Comparison of ENCODE assay signal across 8 cellular contexts in genomic region chr17:77374170-77374936, GRCh38.
DNase-seq lines count a peak whose midpoint lies in the region; TF ChIP-seq lines count a peak whose summit lies in the region.

No MANE protein-coding gene starts in this region.

- H3K79me2 ChIP-seq in neural cell (replicated peaks; ENCODE audit: insufficient read depth, low read length) = peaks cover 24% of the 10 kb centered on the region

- H3K9me3 ChIP-seq in NT2/D1 (ENCODE audit: insufficient read depth, low read length) (no peaks in the 10 kb centered on the region), neural cell (ENCODE audit: low read length) (no peaks in the 10 kb centered on the region)

- DNase-seq in GM13977 (ENCODE audit: low spot score) = peak; percentile 89
- DNase-seq in NT2/D1 (ENCODE audit: low read depth, low spot score) = peak; percentile 78
- DNase-seq in activated naive CD4-positive, alpha-beta T cell treated with Interleukin-2 at 50 U/mL for 16 hours = peak; percentile 74
- peak; percentile 92 for DNase-seq in fibroblast of villous mesenchyme (ENCODE audit: low read depth)
- DNase-seq in superior temporal gyrus (ENCODE audit: extremely low spot score) = peak; percentile 50
- DNase-seq in GF-D8 (lab: John Stamatoyannopoulos, UW) = no peak
- no peak for DNase-seq in RPMI8226

- H3K27ac ChIP-seq in neural cell (ENCODE audit: low read length) = no peak overlapping the region

- H3K9me2 ChIP-seq in neural cell (ENCODE audit: insufficient read depth, low read length) = no peaks in the 10 kb centered on the region

- TF ChIP-seq CTCF in GM13977 (IDR thresholded peaks at IDR 0.05; ENCODE audit: extremely low read depth, insufficient read depth, missing control alignments) (peak; percentile 36), fibroblast of villous mesenchyme (IDR thresholded peaks at IDR 0.05; ENCODE audit: insufficient read depth, low read depth, low read length) (peak; percentile 46), neural cell (IDR thresholded peaks at IDR 0.05; ENCODE audit: poor library complexity, severe bottlenecking) (no peak)

- peaks cover 63% of the 10 kb centered on the region for H3K4me1 ChIP-seq in NT2/D1 (ENCODE audit: insufficient read depth, insufficient read length)

- TF ChIP-seq EP300 in neural cell (conservative IDR thresholded peaks at IDR 0.05; ENCODE audit: poor library complexity, severe bottlenecking) = no peak

- in situ Hi-C loops in GM13977 (cut with MboI; ENCODE audit: low pct_unique_long_range_greater_than_20kb, low sequenced_read_pairs, unreplicated experiment) = no loop called here

- TF ChIP-seq RAD21 in neural cell (conservative IDR thresholded peaks at IDR 0.05) = no peak

- H3K4me2 ChIP-seq in neural cell (ENCODE audit: low read length) = peak overlapping the region; percentile 25

- H3K27me3 ChIP-seq in NT2/D1 (ENCODE audit: insufficient read depth, insufficient read length) = no peaks in the 10 kb centered on the region
- peaks cover 3% of the 10 kb centered on the region for H3K27me3 ChIP-seq in neural cell (ENCODE audit: insufficient read depth, low read depth, low read length)

- peak overlapping the region; percentile 98 for H3K4me3 ChIP-seq in NT2/D1 (ENCODE audit: insufficient read length, low read depth)
- H3K4me3 ChIP-seq in fibroblast of villous mesenchyme (ENCODE audit: low read depth, low read length) = peak overlapping the region; percentile 78
- H3K4me3 ChIP-seq in neural cell (ENCODE audit: low read length) = peak overlapping the region; percentile 76

- H3K9ac ChIP-seq in NT2/D1 (ENCODE audit: insufficient read length, low read depth) = peak overlapping the region; percentile 96
- H3K9ac ChIP-seq in neural cell (ENCODE audit: low read length) = peak overlapping the region; percentile 67

- H2AFZ ChIP-seq in neural cell (ENCODE audit: low read depth, low read length) = no peak overlapping the region

- no peaks in the 10 kb centered on the region for H3F3A ChIP-seq in neural cell (ENCODE audit: insufficient read depth, low read length, poor library complexity, severe bottlenecking)

- no peaks in the 10 kb centered on the region for H4K20me1 ChIP-seq in neural cell (ENCODE audit: insufficient read depth)

- peaks cover 13% of the 10 kb centered on the region for H3K36me3 ChIP-seq in NT2/D1 (ENCODE audit: insufficient read depth, insufficient read length, low read length)
- no peaks in the 10 kb centered on the region for H3K36me3 ChIP-seq in neural cell (ENCODE audit: insufficient read depth, low read length)

TF ChIP-seq in neural cell, 6 proteins besides CTCF, POLR2A, EP300 and RAD21:
- TF ChIP-seq TAF1 (IDR thresholded peaks at IDR 0.05; ENCODE audit: low read depth) = no peak
- no peak for TF ChIP-seq SMC3 (conservative IDR thresholded peaks at IDR 0.05; ENCODE audit: poor library complexity)
- no peak for TF ChIP-seq EZH2 (IDR thresholded peaks at IDR 0.05; ENCODE audit: borderline replicate concordance, insufficient read depth, low read length, poor library complexity, severe bottlenecking)
- TF ChIP-seq MXI1 (conservative IDR thresholded peaks at IDR 0.05; ENCODE audit: poor library complexity, severe bottlenecking) = peak; percentile 31
- TF ChIP-seq POLR2AphosphoS5 (IDR thresholded peaks at IDR 0.05) = peak; percentile 47

Comparison
In these comparisons a context has a peak if more than half of its experiments do, and no peak if none do; other contexts are left out.
1. DNase-seq: peak in GM13977 (single experiment), NT2/D1 (single experiment), activated naive CD4-positive, alpha-beta T cell treated with Interleukin-2 at 50 U/mL for 16 hours (single experiment), fibroblast of villous mesenchyme (single experiment) and superior temporal gyrus (single experiment); none in GF-D8 (single experiment) and RPMI8226 (single experiment).
2. Peak in every context shown above with its lines, with median percentiles within 50 percentile points of each other: H3K4me3 ChIP-seq.